1 cellular context compared by ENCODE assay signal in the genomic region with DNA sequence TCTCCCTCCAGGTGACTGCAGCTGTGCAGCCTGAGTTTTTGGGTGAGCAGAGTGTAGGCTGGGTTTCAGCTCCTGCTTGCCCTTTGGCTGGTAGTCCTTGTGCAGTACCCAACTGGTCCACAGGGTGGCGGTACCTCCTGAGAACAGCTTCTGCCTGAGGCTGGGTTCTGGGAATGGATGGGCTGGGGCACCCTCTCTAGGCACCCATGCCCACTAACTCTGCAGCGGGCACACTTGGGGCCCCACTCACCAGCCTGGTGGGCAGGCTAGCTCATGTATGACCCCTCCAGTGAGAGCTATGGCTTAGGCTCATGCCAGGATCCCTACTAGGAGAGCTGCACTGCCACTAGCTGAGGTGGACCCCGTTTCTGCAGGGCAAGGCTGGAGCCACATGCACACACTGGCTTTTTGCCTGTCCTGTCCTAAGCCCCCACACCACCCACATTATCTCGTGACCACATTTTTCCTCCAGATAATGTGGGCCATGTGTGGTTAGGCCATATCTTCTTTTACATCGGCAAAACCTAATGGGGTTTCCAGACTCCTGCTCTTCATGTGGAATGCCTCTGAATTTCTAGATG.
TF ChIP-seq lines count a peak whose summit lies in the region.

No MANE protein-coding gene starts in this region.

TF ChIP-seq in GM23338, 12 proteins besides CTCF, POLR2A, EP300 and RAD21 (continued from another document):
- TF ChIP-seq, protein P1, sequence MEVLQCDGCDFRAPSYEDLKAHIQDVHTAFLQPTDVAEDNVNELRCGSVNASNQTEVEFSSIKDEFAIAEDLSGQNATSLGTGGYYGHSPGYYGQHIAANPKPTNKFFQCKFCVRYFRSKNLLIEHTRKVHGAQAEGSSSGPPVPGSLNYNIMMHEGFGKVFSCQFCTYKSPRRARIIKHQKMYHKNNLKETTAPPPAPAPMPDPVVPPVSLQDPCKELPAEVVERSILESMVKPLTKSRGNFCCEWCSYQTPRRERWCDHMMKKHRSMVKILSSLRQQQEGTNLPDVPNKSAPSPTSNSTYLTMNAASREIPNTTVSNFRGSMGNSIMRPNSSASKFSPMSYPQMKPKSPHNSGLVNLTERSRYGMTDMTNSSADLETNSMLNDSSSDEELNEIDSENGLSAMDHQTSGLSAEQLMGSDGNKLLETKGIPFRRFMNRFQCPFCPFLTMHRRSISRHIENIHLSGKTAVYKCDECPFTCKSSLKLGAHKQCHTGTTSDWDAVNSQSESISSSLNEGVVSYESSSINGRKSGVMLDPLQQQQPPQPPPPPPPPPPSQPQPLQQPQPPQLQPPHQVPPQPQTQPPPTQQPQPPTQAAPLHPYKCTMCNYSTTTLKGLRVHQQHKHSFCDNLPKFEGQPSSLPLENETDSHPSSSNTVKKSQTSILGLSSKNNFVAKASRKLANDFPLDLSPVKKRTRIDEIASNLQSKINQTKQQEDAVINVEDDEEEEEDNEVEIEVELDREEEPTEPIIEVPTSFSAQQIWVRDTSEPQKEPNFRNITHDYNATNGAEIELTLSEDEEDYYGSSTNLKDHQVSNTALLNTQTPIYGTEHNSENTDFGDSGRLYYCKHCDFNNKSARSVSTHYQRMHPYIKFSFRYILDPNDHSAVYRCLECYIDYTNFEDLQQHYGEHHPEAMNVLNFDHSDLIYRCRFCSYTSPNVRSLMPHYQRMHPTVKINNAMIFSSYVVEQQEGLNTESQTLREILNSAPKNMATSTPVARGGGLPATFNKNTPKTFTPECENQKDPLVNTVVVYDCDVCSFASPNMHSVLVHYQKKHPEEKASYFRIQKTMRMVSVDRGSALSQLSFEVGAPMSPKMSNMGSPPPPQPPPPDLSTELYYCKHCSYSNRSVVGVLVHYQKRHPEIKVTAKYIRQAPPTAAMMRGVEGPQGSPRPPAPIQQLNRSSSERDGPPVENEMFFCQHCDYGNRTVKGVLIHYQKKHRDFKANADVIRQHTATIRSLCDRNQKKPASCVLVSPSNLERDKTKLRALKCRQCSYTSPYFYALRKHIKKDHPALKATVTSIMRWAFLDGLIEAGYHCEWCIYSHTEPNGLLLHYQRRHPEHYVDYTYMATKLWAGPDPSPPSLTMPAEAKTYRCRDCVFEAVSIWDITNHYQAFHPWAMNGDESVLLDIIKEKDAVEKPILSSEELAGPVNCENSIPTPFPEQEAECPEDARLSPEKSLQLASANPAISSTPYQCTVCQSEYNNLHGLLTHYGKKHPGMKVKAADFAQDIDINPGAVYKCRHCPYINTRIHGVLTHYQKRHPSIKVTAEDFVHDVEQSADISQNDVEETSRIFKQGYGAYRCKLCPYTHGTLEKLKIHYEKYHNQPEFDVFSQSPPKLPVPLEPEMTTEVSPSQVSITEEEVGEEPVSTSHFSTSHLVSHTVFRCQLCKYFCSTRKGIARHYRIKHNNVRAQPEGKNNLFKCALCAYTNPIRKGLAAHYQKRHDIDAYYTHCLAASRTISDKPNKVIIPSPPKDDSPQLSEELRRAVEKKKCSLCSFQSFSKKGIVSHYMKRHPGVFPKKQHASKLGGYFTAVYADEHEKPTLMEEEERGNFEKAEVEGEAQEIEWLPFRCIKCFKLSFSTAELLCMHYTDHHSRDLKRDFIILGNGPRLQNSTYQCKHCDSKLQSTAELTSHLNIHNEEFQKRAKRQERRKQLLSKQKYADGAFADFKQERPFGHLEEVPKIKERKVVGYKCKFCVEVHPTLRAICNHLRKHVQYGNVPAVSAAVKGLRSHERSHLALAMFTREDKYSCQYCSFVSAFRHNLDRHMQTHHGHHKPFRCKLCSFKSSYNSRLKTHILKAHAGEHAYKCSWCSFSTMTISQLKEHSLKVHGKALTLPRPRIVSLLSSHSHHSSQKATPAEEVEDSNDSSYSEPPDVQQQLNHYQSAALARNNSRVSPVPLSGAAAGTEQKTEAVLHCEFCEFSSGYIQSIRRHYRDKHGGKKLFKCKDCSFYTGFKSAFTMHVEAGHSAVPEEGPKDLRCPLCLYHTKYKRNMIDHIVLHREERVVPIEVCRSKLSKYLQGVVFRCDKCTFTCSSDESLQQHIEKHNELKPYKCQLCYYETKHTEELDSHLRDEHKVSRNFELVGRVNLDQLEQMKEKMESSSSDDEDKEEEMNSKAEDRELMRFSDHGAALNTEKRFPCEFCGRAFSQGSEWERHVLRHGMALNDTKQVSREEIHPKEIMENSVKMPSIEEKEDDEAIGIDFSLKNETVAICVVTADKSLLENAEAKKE (CRISPR knock-in tag; IDR thresholded peaks at IDR 0.05) = no peak
TF ChIP-seq in GM23338: peak in this region for 0.
